ENCODE assay signal across 1 cellular context in genomic region chr17:83149761-83150251, GRCh38.
TF ChIP-seq lines count a peak whose summit lies in the region.

No MANE protein-coding gene starts in this region.

TF ChIP-seq in WTC11, 78 proteins besides CTCF, POLR2A, EP300 and RAD21 (continued from another document):
- TF ChIP-seq ATF6 (CRISPR knock-in tag; IDR thresholded peaks at IDR 0.05), result no peak
- no peak for TF ChIP-seq ELF4 (CRISPR knock-in tag; IDR thresholded peaks at IDR 0.05; ENCODE audit: low read depth)
- TF ChIP-seq HMGXB4 (CRISPR knock-in tag; IDR thresholded peaks at IDR 0.05), result no peak
- TF ChIP-seq SOX15 (CRISPR knock-in tag; IDR thresholded peaks at IDR 0.05), result no peak
- TF ChIP-seq USF2 (CRISPR knock-in tag; IDR thresholded peaks at IDR 0.05), result no peak
- no peak for TF ChIP-seq ZNF512 (CRISPR knock-in tag; IDR thresholded peaks at IDR 0.05; ENCODE audit: borderline replicate concordance)
- TF ChIP-seq ZNF671 (CRISPR knock-in tag; IDR thresholded peaks at IDR 0.05), result no peak
- TF ChIP-seq JUN (CRISPR knock-in tag; IDR thresholded peaks at IDR 0.05), result no peak
- TF ChIP-seq ETV6 (CRISPR knock-in tag; IDR thresholded peaks at IDR 0.05), result no peak
- TF ChIP-seq ZNF317 (CRISPR knock-in tag; IDR thresholded peaks at IDR 0.05; ENCODE audit: borderline replicate concordance, low read depth), result no peak
- TF ChIP-seq STAT6 (CRISPR knock-in tag; conservative IDR thresholded peaks at IDR 0.05; ENCODE audit: low read depth), result no peak
- no peak for TF ChIP-seq ZBTB21 (CRISPR knock-in tag; IDR thresholded peaks at IDR 0.05; ENCODE audit: borderline replicate concordance)
TF ChIP-seq in WTC11: peak in this region for 0.
